Comparison of ENCODE assay signal across 9 cellular contexts in the genomic region with DNA sequence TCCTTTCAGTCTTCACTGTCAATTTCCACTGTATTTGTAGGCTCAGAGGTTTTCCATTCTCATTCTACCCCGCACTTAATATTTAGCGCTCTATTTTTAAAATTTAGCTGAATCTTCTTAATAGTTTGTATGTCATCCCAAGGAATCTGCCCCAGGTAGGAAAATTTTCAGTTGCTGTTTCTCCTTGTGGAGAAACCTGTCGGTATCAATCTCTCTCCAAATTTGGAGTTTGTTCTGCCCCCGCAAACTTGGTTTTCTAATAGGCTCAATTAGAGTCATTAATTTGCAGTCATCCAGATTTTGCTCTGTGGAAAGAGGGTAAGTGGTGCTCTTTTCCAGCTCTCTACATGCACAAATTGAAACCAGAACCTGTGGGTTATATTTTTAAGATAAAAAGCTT.
"Had no signal": no experiment of that assay in that cellular context is flagged by ENCODE, and none has a peak within 500 bp of the region (broad histone marks: within the 10 kb centered on the region; RNA-seq: fewer than 3 reads in every experiment).

No MANE protein-coding gene starts in this region.

- H3K36me3 ChIP-seq: HAP-1 had no signal

- H3K4me3 ChIP-seq: GM23248, HAP-1 had no signal

- H3K4me3 Mint-ChIP-seq: H9, HFFc6 had no signal

- DNase-seq: GM23248, GOT3, H7, H9, HCEC 1CT, HFFc6 had no signal

- H3K4me1 ChIP-seq: HAP-1 had no signal

- H3K9ac ChIP-seq: GM23248 had no signal

- H3K9me3 ChIP-seq: HAP-1 had no signal

- ATAC-seq: HCT116 had no signal

- H3K27ac Mint-ChIP-seq: H9, HFFc6 had no signal

- FAIRE-seq: H54 had no signal

- H3K27ac ChIP-seq: GM23248 had no signal

- H2AFZ ChIP-seq: GM23248 had no signal
